28 cellular contexts compared by ENCODE assay signal in genomic region chr6:45439459-45439858, GRCh38.
DNase-seq lines count a peak whose midpoint lies in the region; ATAC-seq and TF ChIP-seq lines count a peak whose summit lies in the region.
"Had no signal": no experiment of that assay in that cellular context is flagged by ENCODE, and none has a peak within 500 bp of the region (broad histone marks: within the 10 kb centered on the region; RNA-seq: fewer than 3 reads in every experiment).

No MANE protein-coding gene starts in this region.

- POLR2A ChIA-PET in activated CD8-positive, alpha-beta T cell treated with anti-CD3 and anti-CD28 coated beads for 36 hours (lab: Charles Lee): interaction anchor here (1.1 kb wide), 1 partner anchor 57 kb away, joined by 3 read pairs; no protein-coding TSS in a partner anchor
- POLR2A ChIA-PET in activated CD8-positive, alpha-beta T cell treated with anti-CD3 and anti-CD28 coated beads, Interleukin-2, amount 10 ng/mL, durations not matched to agents 7 days and 5 days (lab: Charles Lee): no interaction called here
- POLR2A ChIA-PET in HCT116 (lab: Charles Lee): no interaction called here

- peak overlapping the region; percentile 1 for H3K27ac Mint-ChIP-seq in activated CD8-positive, alpha-beta T cell treated with anti-CD3 and anti-CD28 coated beads for 36 hours
- no peak overlapping the region for H3K27ac Mint-ChIP-seq in activated CD8-positive, alpha-beta T cell treated with anti-CD3 and anti-CD28 coated beads, Interleukin-2, amount 10 ng/mL, durations not matched to agents 7 days and 5 days
- peak overlapping the region; percentile 98 for H3K27ac Mint-ChIP-seq in activated T-helper 2 cell treated with anti-CD3 and anti-CD28 coated beads, Interferon-gamma antibody, Interleukin-2, Interleukin-4, amounts not matched to agents 10 μg/mL and 5 μg/mL and 100 μg/mL, durations not matched to agents 14 hours and 24 hours and 36 hours
- H3K27ac Mint-ChIP-seq: GM23338, WTC11 had no signal

- H3K27ac ChIP-seq in HCT116 (ENCODE audit: low read depth, low read length) (no peak overlapping the region), osteoblast (ENCODE audit: low read depth, low read length) (peak overlapping the region; percentile 95)
- H3K27ac ChIP-seq: cardiac muscle cell, dorsolateral prefrontal cortex, PC-9, right atrium auricular region had no signal

- no peaks in the 10 kb centered on the region for H3K9me3 Mint-ChIP-seq in activated CD8-positive, alpha-beta T cell treated with anti-CD3 and anti-CD28 coated beads for 36 hours
- H3K9me3 Mint-ChIP-seq in activated CD8-positive, alpha-beta T cell treated with anti-CD3 and anti-CD28 coated beads, Interleukin-2, amount 10 ng/mL, durations not matched to agents 7 days and 5 days (ENCODE audit: insufficient read depth): no peaks in the 10 kb centered on the region
- no peaks in the 10 kb centered on the region for H3K9me3 Mint-ChIP-seq in activated T-helper 2 cell treated with anti-CD3 and anti-CD28 coated beads, Interferon-gamma antibody, Interleukin-2, Interleukin-4, amounts not matched to agents 10 μg/mL and 5 μg/mL and 100 μg/mL, durations not matched to agents 14 hours and 24 hours and 36 hours
- H3K9me3 Mint-ChIP-seq: GM23338, WTC11 had no signal

- H3K79me2 ChIP-seq in HCT116 (ENCODE audit: insufficient read depth, low read length) (no peaks in the 10 kb centered on the region), osteoblast (ENCODE audit: insufficient read depth, low read length) (peaks cover 53% of the 10 kb centered on the region)

- H3K9ac ChIP-seq in HCT116 (ENCODE audit: low read length): no peak overlapping the region

- intact Hi-C loops in activated CD8-positive, alpha-beta T cell treated with anti-CD3 and anti-CD28 coated beads for 36 hours (cut with micrococcal nuclease): loop anchor here (5.0 kb wide), 1 partner anchor 48 kb away; no protein-coding TSS in a partner anchor
- intact Hi-C loops in HCT116 (cut with micrococcal nuclease): loop anchor here (10.0 kb wide), 1 partner anchor 965 kb away; no protein-coding TSS in a partner anchor
- intact Hi-C loops in activated T-helper 2 cell treated with anti-CD3 and anti-CD28 coated beads, Interferon-gamma antibody, Interleukin-2, Interleukin-4, amounts not matched to agents 10 μg/mL and 5 μg/mL and 100 μg/mL, durations not matched to agents 14 hours and 24 hours and 36 hours (cut with micrococcal nuclease): loop anchor here (5.0 kb wide), 1 partner anchor 38 kb away; no protein-coding TSS in a partner anchor

- H3K36me3 ChIP-seq in HCT116 (ENCODE audit: control insufficient read depth in 1 of 2, insufficient read depth in 2 of 2, low read length in 2 of 2) (no peaks in the 10 kb centered on the region), osteoblast (ENCODE audit: insufficient read depth, low read length) (peaks cover 34% of the 10 kb centered on the region)
- H3K36me3 ChIP-seq: cardiac muscle cell, right atrium auricular region had no signal

- ATAC-seq in activated CD8-positive, alpha-beta T cell treated with anti-CD3 and anti-CD28 coated beads for 36 hours: no peak
- ATAC-seq in activated CD8-positive, alpha-beta T cell treated with anti-CD3 and anti-CD28 coated beads, Interleukin-2, amount 10 ng/mL, durations not matched to agents 7 days and 5 days: no peak
- ATAC-seq in HCT116 (no peak; the same call in 1 of the 2 replicates), GM18867 (IDR thresholded peaks at IDR 0.05; ENCODE audit: unreplicated experiment) (no peak)
- ATAC-seq: A549, GM23338, WTC11 had no signal

- peaks cover 30 to 54% of the 10 kb centered on the region in 2 experiments for H3K4me1 ChIP-seq in HCT116 (ENCODE audit: control insufficient read depth in 1 of 2, insufficient read depth in 2 of 2, low read length in 2 of 2)
- peaks cover 59% of the 10 kb centered on the region for H3K4me1 ChIP-seq in osteoblast (ENCODE audit: insufficient read depth, low read length)

- H3K36me3 Mint-ChIP-seq in activated CD8-positive, alpha-beta T cell treated with anti-CD3 and anti-CD28 coated beads for 36 hours (ENCODE audit: low read depth): peaks cover 51% of the 10 kb centered on the region
- peaks cover 2% of the 10 kb centered on the region for H3K36me3 Mint-ChIP-seq in activated CD8-positive, alpha-beta T cell treated with anti-CD3 and anti-CD28 coated beads, Interleukin-2, amount 10 ng/mL, durations not matched to agents 7 days and 5 days (ENCODE audit: low read depth)
- peaks cover 93% of the 10 kb centered on the region for H3K36me3 Mint-ChIP-seq in activated T-helper 2 cell treated with anti-CD3 and anti-CD28 coated beads, Interferon-gamma antibody, Interleukin-2, Interleukin-4, amounts not matched to agents 10 μg/mL and 5 μg/mL and 100 μg/mL, durations not matched to agents 14 hours and 24 hours and 36 hours (ENCODE audit: low read depth)
- H3K36me3 Mint-ChIP-seq: WTC11 had no signal

- H3K27me3 ChIP-seq in HCT116 (ENCODE audit: insufficient read depth, low read length) (no peaks in the 10 kb centered on the region), osteoblast (ENCODE audit: insufficient read depth, low read length) (no peaks in the 10 kb centered on the region)
- H3K27me3 ChIP-seq: cardiac muscle cell, right atrium auricular region had no signal

- H3K4me2 ChIP-seq in HCT116 (ENCODE audit: low read length) (peak overlapping the region; percentile 49), osteoblast (ENCODE audit: insufficient read depth, low read length) (peak overlapping the region; percentile 74)
- H3K4me2 ChIP-seq: GM23338, PC-9 had no signal

- H2AFZ ChIP-seq in HCT116 (ENCODE audit: low read depth, low read length, poor library complexity, severe bottlenecking) (no peak overlapping the region), osteoblast (ENCODE audit: low read length) (no peak overlapping the region)
- H2AFZ ChIP-seq: GM23338, PC-9 had no signal

- H3K9me2 ChIP-seq in HCT116 (ENCODE audit: insufficient read depth): no peaks in the 10 kb centered on the region

- no peaks in the 10 kb centered on the region for H4K20me1 ChIP-seq in HCT116 (ENCODE audit: insufficient read depth)
- H4K20me1 ChIP-seq in osteoblast (ENCODE audit: insufficient read depth, low read length): no peaks in the 10 kb centered on the region

- TF ChIP-seq RAD21 in HCT116 (IDR thresholded peaks at IDR 0.05; ENCODE audit: low read depth): no peak

- TF ChIP-seq POLR2A in HCT116 (IDR thresholded peaks at IDR 0.05; ENCODE audit: borderline replicate concordance, extremely low read depth, insufficient read depth, insufficient read length): no peak

- no peaks in the 10 kb centered on the region for H3K27me3 Mint-ChIP-seq in activated CD8-positive, alpha-beta T cell treated with anti-CD3 and anti-CD28 coated beads for 36 hours
- no peaks in the 10 kb centered on the region for H3K27me3 Mint-ChIP-seq in activated CD8-positive, alpha-beta T cell treated with anti-CD3 and anti-CD28 coated beads, Interleukin-2, amount 10 ng/mL, durations not matched to agents 7 days and 5 days (ENCODE audit: low read depth)
- H3K27me3 Mint-ChIP-seq in activated T-helper 2 cell treated with anti-CD3 and anti-CD28 coated beads, Interferon-gamma antibody, Interleukin-2, Interleukin-4, amounts not matched to agents 10 μg/mL and 5 μg/mL and 100 μg/mL, durations not matched to agents 14 hours and 24 hours and 36 hours (ENCODE audit: low read depth): no peaks in the 10 kb centered on the region

- no peak overlapping the region for H3K4me3 Mint-ChIP-seq in activated CD8-positive, alpha-beta T cell treated with anti-CD3 and anti-CD28 coated beads for 36 hours
- H3K4me3 Mint-ChIP-seq in activated CD8-positive, alpha-beta T cell treated with anti-CD3 and anti-CD28 coated beads, Interleukin-2, amount 10 ng/mL, durations not matched to agents 7 days and 5 days: no peak overlapping the region
- H3K4me3 Mint-ChIP-seq in activated T-helper 2 cell treated with anti-CD3 and anti-CD28 coated beads, Interferon-gamma antibody, Interleukin-2, Interleukin-4, amounts not matched to agents 10 μg/mL and 5 μg/mL and 100 μg/mL, durations not matched to agents 14 hours and 24 hours and 36 hours (ENCODE audit: low read depth): peak overlapping the region; percentile 68
- H3K4me3 Mint-ChIP-seq: GM23338, WTC11 had no signal

- H3K9me3 ChIP-seq in HCT116 (ENCODE audit: control insufficient read depth in 1 of 2, insufficient read depth in 1 of 2, low read depth in 1 of 2, low read length in 2 of 2) (no peaks in the 10 kb centered on the region), osteoblast (ENCODE audit: low read depth, low read length) (no peaks in the 10 kb centered on the region)
- H3K9me3 ChIP-seq: A549, right atrium auricular region had no signal

- BruUV-seq in HCT116 (replicated peaks; lab: Mats Ljungman, UMichigan): no TSS peak

- DNase-seq in activated CD8-positive, alpha-beta T cell treated with anti-CD3 and anti-CD28 coated beads for 36 hours: no peak
- no peak for DNase-seq in activated CD8-positive, alpha-beta T cell treated with anti-CD3 and anti-CD28 coated beads, Interleukin-2, amount 10 ng/mL, durations not matched to agents 7 days and 5 days
- no peak for DNase-seq in HCT116 (ENCODE audit: low read depth, low spot score)
- DNase-seq in activated T-helper 2 cell treated with anti-CD3 and anti-CD28 coated beads, Interferon-gamma antibody, Interleukin-2, Interleukin-4, amounts not matched to agents 10 μg/mL and 5 μg/mL and 100 μg/mL, durations not matched to agents 14 hours and 24 hours and 36 hours (ENCODE audit: low spot score): no peak
- DNase-seq in osteoblast (ENCODE audit: insufficient read length, low spot score, missing footprints): no peak
- no peak for DNase-seq in ecto neural progenitor cell (ENCODE audit: low spot score)
- no peak for DNase-seq in globus pallidus (ENCODE audit: low spot score)
- DNase-seq: activated gamma-delta T cell, amniotic stem cell, C1 segment of cervical spinal cord, DMS153, dorsolateral prefrontal cortex, erythroblast, foreskin melanocyte, GDM1, hypothalamus, KG1, NCI-H187, occipital lobe, PC-9, substantia nigra had no signal

- CTCF ChIA-PET in activated CD8-positive, alpha-beta T cell treated with anti-CD3 and anti-CD28 coated beads for 36 hours (lab: Charles Lee): no interaction called here
- CTCF ChIA-PET in activated CD8-positive, alpha-beta T cell treated with anti-CD3 and anti-CD28 coated beads, Interleukin-2, amount 10 ng/mL, durations not matched to agents 7 days and 5 days (lab: Charles Lee): no interaction called here
- CTCF ChIA-PET in HCT116 (lab: Charles Lee): no interaction called here

- no peak for TF ChIP-seq CTCF in activated CD8-positive, alpha-beta T cell treated with anti-CD3 and anti-CD28 coated beads for 36 hours (IDR thresholded peaks at IDR 0.05)
- TF ChIP-seq CTCF in HCT116 (IDR thresholded peaks at IDR 0.05 in 2 of 3, conservative IDR thresholded peaks at IDR 0.05 in 1 of 3; ENCODE audit: borderline replicate concordance in 1 of 3, insufficient read depth in 1 of 3, low read depth in 2 of 3, low read length in 2 of 3): no peak
- TF ChIP-seq CTCF in osteoblast (IDR thresholded peaks at IDR 0.05; ENCODE audit: extremely low read depth, low read depth, low read length): no peak

- RAD21 ChIA-PET in HCT116 (lab: Charles Lee; ENCODE audit: low non-redundant PET in 1 of 2, low total read pairs in 2 of 2, uncharacterized antibody in 2 of 2, unreplicated experiment in 2 of 2): no interaction called here

- peaks cover 68% of the 10 kb centered on the region for H3K4me1 Mint-ChIP-seq in activated CD8-positive, alpha-beta T cell treated with anti-CD3 and anti-CD28 coated beads for 36 hours (ENCODE audit: low read depth)
- H3K4me1 Mint-ChIP-seq in activated CD8-positive, alpha-beta T cell treated with anti-CD3 and anti-CD28 coated beads, Interleukin-2, amount 10 ng/mL, durations not matched to agents 7 days and 5 days (ENCODE audit: low read depth): peaks cover 42% of the 10 kb centered on the region
- peaks cover 93% of the 10 kb centered on the region for H3K4me1 Mint-ChIP-seq in activated T-helper 2 cell treated with anti-CD3 and anti-CD28 coated beads, Interferon-gamma antibody, Interleukin-2, Interleukin-4, amounts not matched to agents 10 μg/mL and 5 μg/mL and 100 μg/mL, durations not matched to agents 14 hours and 24 hours and 36 hours (ENCODE audit: low read depth)

- H3K4me3 ChIP-seq in HCT116 (replicated peaks in 1 of 2; ENCODE audit: low read depth in 1 of 2, low read length in 2 of 2) (no peak overlapping the region), osteoblast (ENCODE audit: insufficient read depth, low read length) (no peak overlapping the region)
- H3K4me3 ChIP-seq: A549, cardiac muscle cell, dorsolateral prefrontal cortex, GM23338, lung, PC-9, right atrium auricular region had no signal
